15 cellular contexts compared by ENCODE assay signal in the genomic region with DNA sequence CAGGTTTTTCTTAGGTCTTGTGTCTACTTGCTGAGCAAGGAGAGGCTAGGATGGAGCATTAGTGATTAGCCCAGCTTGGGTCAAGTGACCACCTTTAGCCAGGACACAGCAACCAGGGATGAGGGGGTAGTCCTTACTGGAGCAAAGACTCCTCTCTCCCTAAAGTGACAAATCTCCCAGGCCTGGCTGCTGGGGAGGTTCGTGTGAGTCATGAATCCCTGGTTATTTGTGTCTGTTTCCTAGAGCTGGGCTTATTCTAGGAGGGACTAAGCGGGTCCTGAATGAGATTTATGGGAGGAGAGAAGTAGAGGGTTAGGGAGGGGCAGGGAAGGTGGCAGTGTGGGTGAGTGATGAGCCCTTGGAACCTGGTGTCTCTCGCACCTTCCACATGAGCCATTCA.
DNase-seq lines count a peak whose midpoint lies in the region; ATAC-seq and TF ChIP-seq lines count a peak whose summit lies in the region.
"Had no signal": no experiment of that assay in that cellular context is flagged by ENCODE, and none has a peak within 500 bp of the region (broad histone marks: within the 10 kb centered on the region; RNA-seq: fewer than 3 reads in every experiment).

No MANE protein-coding gene starts in this region.

- H3K4me1 ChIP-seq in right atrium auricular region = no peaks in the 10 kb centered on the region
- no peaks in the 10 kb centered on the region for H3K4me1 ChIP-seq in testis

- H3K27ac ChIP-seq in right atrium auricular region (no peak overlapping the region), testis (no peak overlapping the region)
- H3K27ac ChIP-seq: BLaER1 had no signal

- intact Hi-C loops in Right ventricle myocardium superior (cut with DNase I) = no loop called here
- intact Hi-C loops in testis (cut with DNase I; ENCODE audit: low total_unique reads) = no loop called here

- no peak for ATAC-seq in Right ventricle myocardium superior (ENCODE audit: poor library complexity)
- no peak for ATAC-seq in GM21367 (IDR thresholded peaks at IDR 0.05; ENCODE audit: unreplicated experiment)
- no peak for ATAC-seq in GM21447 (IDR thresholded peaks at IDR 0.05; ENCODE audit: unreplicated experiment)
- ATAC-seq: HCT116, HepG2 had no signal

- WGBS in testis, 2 donors = 85 to 91% methylated on average over 3 of the region's 3 CpGs

- DNase-seq in right atrium auricular region (ENCODE audit: low spot score) (peak; percentile 34), Right ventricle myocardium superior (no peak), left kidney (ENCODE audit: low read depth, low spot score) (peak; percentile 38), testis (peak; percentile 4), medulla oblongata (ENCODE audit: extremely low spot score) (no peak)
- DNase-seq: 8988T; AML-193; CD4-positive, CD25-positive, alpha-beta regulatory T cell; DMS53; GF-D8 had no signal

- TF ChIP-seq CTCF in right atrium auricular region (IDR thresholded peaks at IDR 0.05) = no peak
- TF ChIP-seq CTCF in testis (IDR thresholded peaks at IDR 0.05) = no peak

- H3K27me3 ChIP-seq in right atrium auricular region (no peaks in the 10 kb centered on the region), testis (no peaks in the 10 kb centered on the region)
- H3K27me3 ChIP-seq: BLaER1 had no signal

- H3K4me3 ChIP-seq in right atrium auricular region = no peak overlapping the region
- no peak overlapping the region for H3K4me3 ChIP-seq in testis
- H3K4me3 ChIP-seq: BLaER1 had no signal

- TF ChIP-seq POLR2A in testis (IDR thresholded peaks at IDR 0.05) = no peak

- H3K9me3 ChIP-seq in right atrium auricular region = no peaks in the 10 kb centered on the region
- no peaks in the 10 kb centered on the region for H3K9me3 ChIP-seq in testis
- H3K9me3 ChIP-seq: BLaER1 had no signal

- H3K36me3 ChIP-seq in right atrium auricular region (no peaks in the 10 kb centered on the region), testis (ENCODE audit: low read depth, missing control alignments) (no peaks in the 10 kb centered on the region)
- H3K36me3 ChIP-seq: BLaER1 had no signal

Comparison
In these comparisons a context has a peak if more than half of its experiments do, and no peak if none do; other contexts are left out.
1. DNase-seq: peak in right atrium auricular region (single experiment), left kidney (single experiment) and testis (single experiment); none in Right ventricle myocardium superior (single experiment) and medulla oblongata (single experiment).